In genomic region chr17:73784015-73784603, GRCh38 we compare ENCODE assay signal across 19 cellular contexts.
DNase-seq lines count a peak whose midpoint lies in the region; ATAC-seq and TF ChIP-seq lines count a peak whose summit lies in the region.
"Had no signal": no experiment of that assay in that cellular context is flagged by ENCODE, and none has a peak within 500 bp of the region (broad histone marks: within the 10 kb centered on the region; RNA-seq: fewer than 3 reads in every experiment).

No MANE protein-coding gene starts in this region.

- no peaks in the 10 kb centered on the region for H3K9me3 Mint-ChIP-seq in Caco-2 (ENCODE audit: unreplicated experiment)
- peaks cover 6% of the 10 kb centered on the region; the same call in 2 of the 3 replicates for H3K9me3 Mint-ChIP-seq in GM23338
- peaks cover under 1% of the 10 kb centered on the region for H3K9me3 Mint-ChIP-seq in endodermal cell
- H3K9me3 Mint-ChIP-seq: CD4-positive, alpha-beta memory T cell had no signal

- H3K27me3 ChIP-seq in Caco-2 (replicated peaks; ENCODE audit: control insufficient read depth, insufficient read depth, low read length) (no peaks in the 10 kb centered on the region), GM23338 (ENCODE audit: insufficient read depth) (no peaks in the 10 kb centered on the region), endodermal cell (ENCODE audit: control insufficient read depth, insufficient read depth, low read length, poor library complexity, severe bottlenecking) (no peaks in the 10 kb centered on the region), body of pancreas (no peaks in the 10 kb centered on the region)
- H3K27me3 ChIP-seq: BE2C had no signal

- H3K9me3 ChIP-seq in Caco-2, result peaks cover 7% of the 10 kb centered on the region; the same call in 1 of the 2 replicates
- peaks cover under 1% of the 10 kb centered on the region for H3K9me3 ChIP-seq in endodermal cell (ENCODE audit: control insufficient read depth, low read length)
- no peaks in the 10 kb centered on the region for H3K9me3 ChIP-seq in body of pancreas
- H3K9me3 ChIP-seq: BE2C, Peyer's patch, SK-N-SH had no signal

- intact Hi-C loops in Caco-2 (cut with micrococcal nuclease; ENCODE audit: unreplicated experiment), result no loop called here
- intact Hi-C loops in body of pancreas (cut with DNase I), result no loop called here

- no peak overlapping the region for H3K4me3 Mint-ChIP-seq in Caco-2 (ENCODE audit: unreplicated experiment)
- H3K4me3 Mint-ChIP-seq in GM23338, result no peak overlapping the region
- no peak overlapping the region for H3K4me3 Mint-ChIP-seq in endodermal cell
- H3K4me3 Mint-ChIP-seq: CD4-positive, alpha-beta memory T cell; H9; IgD-negative memory B cell had no signal

- H3K4me1 Mint-ChIP-seq in Caco-2 (ENCODE audit: low read depth, unreplicated experiment), result peaks cover 12% of the 10 kb centered on the region
- H3K4me1 Mint-ChIP-seq in GM23338, result peaks cover 43% of the 10 kb centered on the region
- peaks cover 16% of the 10 kb centered on the region for H3K4me1 Mint-ChIP-seq in endodermal cell
- H3K4me1 Mint-ChIP-seq: IgD-negative memory B cell had no signal

- CTCF ChIA-PET in Caco-2 (lab: Charles Lee), result interaction anchor here (0.5 kb wide), 1 partner anchor 39 kb away, joined by 3 read pairs; no protein-coding TSS in a partner anchor

- DNase-seq in Caco-2, result no peak
- DNase-seq in GM23338 (ENCODE audit: low spot score), result no peak
- peak; percentile 93 for DNase-seq in NCI-H526 treated with DMSO at 0.1 percent for 48 hours (lab: John Stamatoyannopoulos, UW)
- DNase-seq in endodermal cell, result peak; percentile 67
- DNase-seq in body of pancreas, result no peak
- no peak for DNase-seq in nucleus accumbens (lab: John Stamatoyannopoulos, UW)
- DNase-seq: BE2C; CD4-positive, alpha-beta memory T cell; DND-41; GF-D8; H9; NCI-H187; NCI-H748 treated with DMSO at 0.1 percent for 48 hours; Peyer's patch; Right ventricle myocardium superior; SK-N-SH; T-helper 1 cell had no signal

- H3K27ac Mint-ChIP-seq in Caco-2 (ENCODE audit: unreplicated experiment), result peak overlapping the region; percentile 45
- H3K27ac Mint-ChIP-seq in GM23338, result no peak overlapping the region
- H3K27ac Mint-ChIP-seq in endodermal cell, result no peak overlapping the region
- H3K27ac Mint-ChIP-seq: CD4-positive, alpha-beta memory T cell; H9; IgD-negative memory B cell had no signal

- no peak overlapping the region for H3K4me2 ChIP-seq in GM23338
- H3K4me2 ChIP-seq: SK-N-SH had no signal

- H4K20me1 ChIP-seq in GM23338 (replicated peaks; ENCODE audit: insufficient read depth), result no peaks in the 10 kb centered on the region

- H3K9ac ChIP-seq in endodermal cell (ENCODE audit: extremely low read depth, low read length, poor library complexity, severe bottlenecking), result no peak overlapping the region
- H3K9ac ChIP-seq: SK-N-SH had no signal

- TF ChIP-seq CTCF in Caco-2 (IDR thresholded peaks at IDR 0.05; ENCODE audit: insufficient read depth in 1 of 2, low read depth in 1 of 2, low read length in 1 of 2, severe bottlenecking in 1 of 2, unreplicated experiment in 1 of 2), result no peak
- no peak for TF ChIP-seq CTCF in GM23338 (conservative IDR thresholded peaks at IDR 0.05; ENCODE audit: low read depth in 2 of 2)
- no peak for TF ChIP-seq CTCF in endodermal cell (conservative IDR thresholded peaks at IDR 0.05)
- no peak for TF ChIP-seq CTCF in body of pancreas (IDR thresholded peaks at IDR 0.05)

- no peaks in the 10 kb centered on the region for H3F3A ChIP-seq in GM23338 (replicated peaks; ENCODE audit: low read depth)

- 82 to 90% methylated on average over 6 to 11 of the region's 11 CpGs for WGBS in endodermal cell (ENCODE audit: insufficient coverage in 1 of 2, insufficient read length in 1 of 2), 2 experiments
- WGBS in body of pancreas, 2 donors, result 50 to 52% methylated on average over 4 to 11 of the region's 11 CpGs

- H3K27me3 Mint-ChIP-seq in Caco-2 (ENCODE audit: insufficient read depth, unreplicated experiment), result no peaks in the 10 kb centered on the region
- peaks cover 7% of the 10 kb centered on the region for H3K27me3 Mint-ChIP-seq in GM23338 (ENCODE audit: insufficient read depth, low read depth, poor library complexity)
- peaks cover 18% of the 10 kb centered on the region for H3K27me3 Mint-ChIP-seq in endodermal cell (ENCODE audit: insufficient read depth)

- H3K4me1 ChIP-seq in Caco-2 (peaks cover 12% of the 10 kb centered on the region), GM23338 (ENCODE audit: insufficient read depth) (peaks cover 19% of the 10 kb centered on the region), endodermal cell (ENCODE audit: control insufficient read depth, insufficient read depth, low read length) (peaks cover 6% of the 10 kb centered on the region), body of pancreas (no peaks in the 10 kb centered on the region)

- BruUV-seq in Caco-2 (replicated peaks; lab: Mats Ljungman, UMichigan), result no TSS peak

- H3K36me3 Mint-ChIP-seq in Caco-2 (ENCODE audit: insufficient read depth, unreplicated experiment), result no peaks in the 10 kb centered on the region
- H3K36me3 Mint-ChIP-seq in GM23338 (ENCODE audit: low read depth), result 0 out of 3 replicates have a peak, but pooled peaks cover 2% of the 10 kb centered on the region
- no peaks in the 10 kb centered on the region for H3K36me3 Mint-ChIP-seq in endodermal cell (ENCODE audit: low read depth)
- H3K36me3 Mint-ChIP-seq: CD4-positive, alpha-beta memory T cell; IgD-negative memory B cell had no signal

- H3K4me3 ChIP-seq in Caco-2 (ENCODE audit: low read depth, low read length) (no peak overlapping the region), GM23338 (no peak overlapping the region), endodermal cell (ENCODE audit: low read length) (no peak overlapping the region), body of pancreas (no peak overlapping the region)
- H3K4me3 ChIP-seq: Peyer's patch had no signal

- no peak for TF ChIP-seq POLR2A in body of pancreas (IDR thresholded peaks at IDR 0.05)

- H2AFZ ChIP-seq in GM23338, result no peak overlapping the region

- POLR2A ChIA-PET in Caco-2 (lab: Charles Lee), result no interaction called here

- H3K27ac ChIP-seq in GM23338 (ENCODE audit: low read depth), result no peak overlapping the region
- H3K27ac ChIP-seq in endodermal cell (ENCODE audit: low read depth, low read length), result no peak overlapping the region
- no peak overlapping the region for H3K27ac ChIP-seq in body of pancreas
- H3K27ac ChIP-seq: Peyer's patch had no signal

- ATAC-seq in GM23338, result peak; percentile 39
- no peak for ATAC-seq in body of pancreas
- no peak for ATAC-seq in HG02970 (IDR thresholded peaks at IDR 0.05; ENCODE audit: low FRiP score, unreplicated experiment)

- no peaks in the 10 kb centered on the region for H3K9me2 ChIP-seq in GM23338 (ENCODE audit: insufficient read depth)
- H3K9me2 ChIP-seq: SK-N-SH had no signal

- no peaks in the 10 kb centered on the region for H3K79me2 ChIP-seq in GM23338 (replicated peaks; ENCODE audit: insufficient read depth)

- H3K36me3 ChIP-seq in Caco-2 (ENCODE audit: control insufficient read depth, insufficient read depth, low read length), result no peaks in the 10 kb centered on the region
- no peaks in the 10 kb centered on the region for H3K36me3 ChIP-seq in GM23338 (ENCODE audit: insufficient read depth)
- no peaks in the 10 kb centered on the region for H3K36me3 ChIP-seq in endodermal cell (ENCODE audit: control insufficient read depth, insufficient read depth, low read length)
- no peaks in the 10 kb centered on the region for H3K36me3 ChIP-seq in body of pancreas (replicated peaks in 1 of 2; ENCODE audit: insufficient read depth in 1 of 2, low read depth in 2 of 2)
- H3K36me3 ChIP-seq: BE2C, Peyer's patch had no signal

TF ChIP-seq in GM23338, 12 proteins besides CTCF, POLR2A, EP300 and RAD21 (continues in another document):
- TF ChIP-seq NANOG (IDR thresholded peaks at IDR 0.05; ENCODE audit: borderline replicate concordance), result no peak
- TF ChIP-seq STAT1 (IDR thresholded peaks at IDR 0.05; ENCODE audit: unreplicated experiment), result no peak
- no peak for TF ChIP-seq EZH2 (IDR thresholded peaks at IDR 0.05; ENCODE audit: low read depth, unreplicated experiment)
- no peak for TF ChIP-seq POLR2AphosphoS5 (IDR thresholded peaks at IDR 0.05; ENCODE audit: low read depth)
- no peak for TF ChIP-seq EZH2phosphoT487 (IDR thresholded peaks at IDR 0.05; ENCODE audit: unreplicated experiment)
- TF ChIP-seq CREB1 (CRISPR knock-in tag; IDR thresholded peaks at IDR 0.05; ENCODE audit: low read depth), result no peak
- no peak for TF ChIP-seq ETS1 (IDR thresholded peaks at IDR 0.05)
- no peak for TF ChIP-seq ZNF331 (CRISPR knock-in tag; IDR thresholded peaks at IDR 0.05; ENCODE audit: low read depth)
- no peak for TF ChIP-seq ZNF114 (CRISPR knock-in tag; IDR thresholded peaks at IDR 0.05)
- TF ChIP-seq JUNB (IDR thresholded peaks at IDR 0.05; ENCODE audit: unreplicated experiment), result no peak

Comparison
In these comparisons a context has a peak if more than half of its experiments do, and no peak if none do; other contexts are left out.
1. DNase-seq: peak in NCI-H526 treated with DMSO at 0.1 percent for 48 hours (single experiment) and endodermal cell (single experiment); none in Caco-2 (0 of 2), GM23338 (single experiment), body of pancreas (0 of 4) and nucleus accumbens (0 of 56).